In the genomic region with DNA sequence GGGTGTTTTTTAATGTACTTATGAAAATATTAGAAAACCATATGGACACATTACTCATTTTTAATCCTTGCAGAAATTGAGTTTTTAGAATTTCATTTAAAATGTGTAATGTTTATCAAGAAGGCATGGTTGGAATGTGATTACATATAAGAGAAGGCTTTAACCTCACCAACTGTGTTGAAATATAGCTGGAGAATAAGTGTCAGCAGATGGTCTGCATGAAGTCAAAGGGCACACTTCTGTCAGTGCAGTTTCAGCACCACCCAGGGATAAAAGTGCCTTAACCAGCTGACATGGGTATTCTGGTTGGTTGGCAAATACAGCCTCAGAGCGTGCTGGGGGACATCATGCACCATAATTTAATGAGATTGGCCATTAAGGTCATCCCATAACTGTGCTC, we compare ENCODE assay signal across 20 cellular contexts. TPM values are rescaled to one million over a fixed set of nuclear protein-coding genes. Genes with fewer than 3 reads are reported as not detected.
A peak's percentile ranks its signal among the peaks of the same experiment; 100 is the strongest.
DNase-seq lines count a peak whose midpoint lies in the region; ATAC-seq and TF ChIP-seq lines count a peak whose summit lies in the region.
"Had no signal": no experiment of that assay in that cellular context is flagged by ENCODE, and none has a peak within 500 bp of the region (broad histone marks: within the 10 kb centered on the region; RNA-seq: fewer than 3 reads in every experiment).

No MANE protein-coding gene starts in this region.

- peaks cover 4% of the 10 kb centered on the region for H3K9me3 Mint-ChIP-seq in natural killer cell treated with Interleukin-12 subunit alpha and Interleukin-12 subunit beta and Interleukin-15 and Interleukin-18, amount 100 ng/mL, for 72 hours
- H3K9me3 Mint-ChIP-seq in MCF 10A (ENCODE audit: unreplicated experiment) = peaks cover 7% of the 10 kb centered on the region

- no peaks in the 10 kb centered on the region for H3K79me1 ChIP-seq in IMR-90 (ENCODE audit: low read depth in 1 of 2, low read length in 2 of 2)

- peak; percentile 58 for ATAC-seq in IMR-90 (ENCODE audit: low read depth)
- no peak for ATAC-seq in natural killer cell treated with Interleukin-12 subunit alpha and Interleukin-12 subunit beta and Interleukin-15 and Interleukin-18, amount 100 ng/mL, for 72 hours

- no CpG with 5 or more reads among the region's 1 CpG for WGBS in IMR-90 (ENCODE audit: extremely low coverage in 2 of 2, insufficient read length in 1 of 2), 2 experiments

- no peak overlapping the region for H2AK9ac ChIP-seq in IMR-90 (replicated peaks; ENCODE audit: low read depth, low read length, poor library complexity)

- DNase-seq in DMS 273 treated with DMSO at 0.1 percent for 48 hours (lab: John Stamatoyannopoulos, UW) = peak; percentile 27
- peak; percentile 50 for DNase-seq in IMR-90
- DNase-seq in choroid plexus epithelial cell (ENCODE audit: low read depth) = peak; percentile 80
- DNase-seq in foreskin fibroblast = peak; percentile 64 to 80
- no peak for DNase-seq in NCI-H2171 (lab: John Stamatoyannopoulos, UW)
- no peak for DNase-seq in natural killer cell treated with Interleukin-12 subunit alpha and Interleukin-12 subunit beta and Interleukin-15 and Interleukin-18, amount 100 ng/mL, for 72 hours (ENCODE audit: low spot score)
- DNase-seq in MCF 10A (ENCODE audit: unreplicated experiment) = no peak
- DNase-seq in NCI-H2081 (lab: John Stamatoyannopoulos, UW) = no peak
- DNase-seq: AML-193, DND-41, GDM1, NCI-H1092, NCI-H1436 treated with DMSO at 0.1 percent for 48 hours, NCI-H2029, NCI-H2171 treated with DMSO at 0.1 percent for 48 hours, NCI-H748 treated with DMSO at 0.1 percent for 48 hours, SHP77 had no signal

- in situ Hi-C loops in IMR-90 (cut with MboI; ENCODE audit: low sequenced_read_pairs) = no loop called here

- no peak overlapping the region for H3K27ac ChIP-seq in IMR-90 (ENCODE audit: insufficient read depth, low read length)
- H3K27ac ChIP-seq: C4-2B had no signal

- H2BK5ac ChIP-seq in IMR-90 (ENCODE audit: low read depth, low read length, poor library complexity, severe bottlenecking) = no peak overlapping the region

- CTCF ChIA-PET in IMR-90 (lab: Yijun Ruan, JAX) = interaction anchor here (0.8 kb wide), 1 partner anchor 31 kb away, joined by 4 read pairs; no protein-coding TSS in a partner anchor
- CTCF ChIA-PET in MCF 10A (lab: Yijun Ruan, JAX) = interaction anchor here (0.6 kb wide), 1 partner anchor 31 kb away, joined by 3 read pairs; no protein-coding TSS in a partner anchor

- no peaks in the 10 kb centered on the region for H3K36me3 ChIP-seq in IMR-90 (ENCODE audit: control insufficient read depth, insufficient read depth, low read length)
- H3K36me3 ChIP-seq: HAP-1 had no signal

- no peak overlapping the region for H3K56ac ChIP-seq in IMR-90 (ENCODE audit: extremely low read depth, insufficient read depth, low read length)

- H3K4ac ChIP-seq in IMR-90 (ENCODE audit: low read depth, low read length) = no peak overlapping the region

- no peak overlapping the region for H2BK20ac ChIP-seq in IMR-90 (ENCODE audit: low read depth, low read length)

- BruUV-seq in IMR-90 (replicated peaks; lab: Mats Ljungman, UMichigan) (no TSS peak), MCF 10A (replicated peaks; lab: Mats Ljungman, UMichigan) (no TSS peak)

- POLR2A ChIA-PET in IMR-90 (lab: Charles Lee; ENCODE audit: unreplicated experiment) = no interaction called here
- POLR2A ChIA-PET in MCF 10A (lab: Yijun Ruan, JAX) = interaction anchor here (1.0 kb wide), 1 partner anchor 23 kb away, joined by 4 read pairs; no protein-coding TSS in a partner anchor

- H2AFZ ChIP-seq in IMR-90 (replicated peaks; ENCODE audit: low read length, poor library complexity) = no peak overlapping the region

- H3K27ac Mint-ChIP-seq in natural killer cell treated with Interleukin-12 subunit alpha and Interleukin-12 subunit beta and Interleukin-15 and Interleukin-18, amount 100 ng/mL, for 72 hours = no peak overlapping the region
- H3K27ac Mint-ChIP-seq in MCF 10A (ENCODE audit: low read depth, unreplicated experiment) = no peak overlapping the region

- no peak for TF ChIP-seq CTCF in IMR-90 (conservative IDR thresholded peaks at IDR 0.05; ENCODE audit: low read depth, low read length)
- TF ChIP-seq CTCF in choroid plexus epithelial cell (conservative IDR thresholded peaks at IDR 0.05; ENCODE audit: low read depth, low read length) = no peak
- no peak for TF ChIP-seq CTCF in foreskin fibroblast (IDR thresholded peaks at IDR 0.05; ENCODE audit: low read depth, low read length)
- TF ChIP-seq CTCF in MCF 10A (IDR thresholded peaks at IDR 0.05; ENCODE audit: unreplicated experiment) = no peak

- peaks cover 4 to 16% of the 10 kb centered on the region in 2 donors for H3K4me1 Mint-ChIP-seq in natural killer cell treated with Interleukin-12 subunit alpha and Interleukin-12 subunit beta and Interleukin-15 and Interleukin-18, amount 100 ng/mL, for 72 hours (ENCODE audit: low read depth in 2 of 2)
- H3K4me1 Mint-ChIP-seq in MCF 10A (ENCODE audit: insufficient read depth, unreplicated experiment) = peaks cover 22% of the 10 kb centered on the region

- no peak overlapping the region for H4K8ac ChIP-seq in IMR-90 (ENCODE audit: low read depth in 2 of 2, low read length in 2 of 2)

- H3K4me3 Mint-ChIP-seq in natural killer cell treated with Interleukin-12 subunit alpha and Interleukin-12 subunit beta and Interleukin-15 and Interleukin-18, amount 100 ng/mL, for 72 hours = no peak overlapping the region
- H3K4me3 Mint-ChIP-seq in MCF 10A (ENCODE audit: unreplicated experiment) = no peak overlapping the region

- H3K4me2 ChIP-seq in IMR-90 (ENCODE audit: low read depth, low read length) = no peak overlapping the region

- H3K27me3 ChIP-seq in IMR-90 (ENCODE audit: control insufficient read depth, insufficient read depth, low read length) = no peaks in the 10 kb centered on the region

- no peak for TF ChIP-seq POLR2A in IMR-90 (IDR thresholded peaks at IDR 0.05; ENCODE audit: low read depth, low read length)

- peaks cover 18% of the 10 kb centered on the region in 2 donors for H3K27me3 Mint-ChIP-seq in natural killer cell treated with Interleukin-12 subunit alpha and Interleukin-12 subunit beta and Interleukin-15 and Interleukin-18, amount 100 ng/mL, for 72 hours
- H3K27me3 Mint-ChIP-seq in MCF 10A (ENCODE audit: insufficient read depth, unreplicated experiment) = no peaks in the 10 kb centered on the region

- dilution Hi-C loops in IMR-90 (cut with HindIII; ENCODE audit: low sequenced_read_pairs, unreplicated experiment) = no loop called here

- no peaks in the 10 kb centered on the region for H3K9me3 ChIP-seq in IMR-90 (ENCODE audit: control insufficient read depth, insufficient read depth, low read length)
- H3K9me3 ChIP-seq: HAP-1 had no signal

- H2BK120ac ChIP-seq in IMR-90 (ENCODE audit: low read depth, low read length) = no peak overlapping the region

- intact Hi-C loops in IMR-90 (cut with micrococcal nuclease) = no loop called here
- intact Hi-C loops in MCF 10A (cut with micrococcal nuclease) = no loop called here

- H3K9me1 ChIP-seq in IMR-90 (ENCODE audit: insufficient read depth, low read length) = no peaks in the 10 kb centered on the region; the same call in 1 of the 2 replicates

- H4K5ac ChIP-seq in IMR-90 (ENCODE audit: low read depth, low read length) = no peak overlapping the region

- no peak overlapping the region for H3K4me3 ChIP-seq in IMR-90 (ENCODE audit: insufficient read depth, low read depth, low read length)
- no peak overlapping the region for H3K4me3 ChIP-seq in choroid plexus epithelial cell (ENCODE audit: low read depth, low read length)
- H3K4me3 ChIP-seq in foreskin fibroblast (ENCODE audit: low read depth in 1 of 2, low read length in 2 of 2) = no peak overlapping the region
- H3K4me3 ChIP-seq: HAP-1, SK-N-MC had no signal

- H3K23ac ChIP-seq in IMR-90 (ENCODE audit: low read depth, low read length) = no peak overlapping the region

- TF ChIP-seq RAD21 in IMR-90 (IDR thresholded peaks at IDR 0.05; ENCODE audit: low read length) = no peak

- H2BK15ac ChIP-seq in IMR-90 (ENCODE audit: low read depth, low read length) = no peak overlapping the region

- H3K36me3 Mint-ChIP-seq in natural killer cell treated with Interleukin-12 subunit alpha and Interleukin-12 subunit beta and Interleukin-15 and Interleukin-18, amount 100 ng/mL, for 72 hours = no peaks in the 10 kb centered on the region
- no peaks in the 10 kb centered on the region for H3K36me3 Mint-ChIP-seq in MCF 10A (ENCODE audit: insufficient read depth, unreplicated experiment)

- peaks cover 4% of the 10 kb centered on the region for H3K4me1 ChIP-seq in IMR-90 (ENCODE audit: control insufficient read depth, insufficient read depth, low read length)
- H3K4me1 ChIP-seq: HAP-1 had no signal

- H4K20me1 ChIP-seq in IMR-90 (ENCODE audit: insufficient read depth, low read length) = no peaks in the 10 kb centered on the region

- H3K14ac ChIP-seq in IMR-90 (replicated peaks; ENCODE audit: low read depth, low read length) = 0 out of 2 replicates have a peak overlapping the region, but pooled peaks have one; percentile 2

- H3K18ac ChIP-seq in IMR-90 (ENCODE audit: low read depth, low read length) = no peak overlapping the region

- H4K91ac ChIP-seq in IMR-90 (ENCODE audit: insufficient read depth, low read depth, low read length) = no peak overlapping the region

- H2AK5ac ChIP-seq in IMR-90 (ENCODE audit: low read depth, low read length) = no peak overlapping the region

- no peak overlapping the region for H3K9ac ChIP-seq in IMR-90 (ENCODE audit: low read depth, low read length)

TF ChIP-seq in IMR-90, 13 proteins besides CTCF, POLR2A, EP300 and RAD21:
- peak; percentile 45; the same call in 1 of the 2 replicates for TF ChIP-seq CEBPB (IDR thresholded peaks at IDR 0.05; ENCODE audit: low read depth, low read length)
- TF ChIP-seq NFE2L2 (IDR thresholded peaks at IDR 0.05; ENCODE audit: low read depth, low read length) = no peak
- TF ChIP-seq SMC3 (IDR thresholded peaks at IDR 0.05; ENCODE audit: low read depth, low read length) = no peak
- TF ChIP-seq RCOR1 (IDR thresholded peaks at IDR 0.05; ENCODE audit: insufficient replicate concordance, low read length) = no peak

RNA-seq across cellular contexts. Expression of gene ANTXR2, which starts 21.2 kb away (rescaled TPM):
- total RNA-seq in IMR-90 (2012; rRNA removed) = 88.5 and 115 TPM in 2 replicates
- polyA plus RNA-seq in IMR-90 (2012; rRNA removed) = 36.5 and 46.8 TPM in 2 replicates
- polyA plus RNA-seq in IMR-90 (2012; cell fraction: cytosol; rRNA removed) = 7.4 and 14.9 TPM in 2 replicates
- polyA plus RNA-seq in IMR-90 (2012; cell fraction: nucleus; rRNA removed; ENCODE audit: low replicate concordance) = 3.8 and 22.8 TPM in 2 replicates
- 10 to 100 TPM; 38.6 to 60.1 TPM for total RNA-seq in natural killer cell treated with Interleukin-12 subunit alpha and Interleukin-12 subunit beta and Interleukin-15 and Interleukin-18, amount 100 ng/mL, for 72 hours
- 31.0 and 45.1 TPM in 2 replicates for total RNA-seq in MCF 10A (2022)

Comparison
In these comparisons a context has a peak if more than half of its experiments do, and no peak if none do; other contexts are left out.
1. DNase-seq: peak in DMS 273 treated with DMSO at 0.1 percent for 48 hours (single experiment), IMR-90 (single experiment), choroid plexus epithelial cell (single experiment) and foreskin fibroblast (2 of 2); none in NCI-H2171 (single experiment), natural killer cell treated with Interleukin-12 subunit alpha and Interleukin-12 subunit beta and Interleukin-15 and Interleukin-18, amount 100 ng/mL, for 72 hours (single experiment), MCF 10A (single experiment) and NCI-H2081 (0 of 2).